In the genomic region with DNA sequence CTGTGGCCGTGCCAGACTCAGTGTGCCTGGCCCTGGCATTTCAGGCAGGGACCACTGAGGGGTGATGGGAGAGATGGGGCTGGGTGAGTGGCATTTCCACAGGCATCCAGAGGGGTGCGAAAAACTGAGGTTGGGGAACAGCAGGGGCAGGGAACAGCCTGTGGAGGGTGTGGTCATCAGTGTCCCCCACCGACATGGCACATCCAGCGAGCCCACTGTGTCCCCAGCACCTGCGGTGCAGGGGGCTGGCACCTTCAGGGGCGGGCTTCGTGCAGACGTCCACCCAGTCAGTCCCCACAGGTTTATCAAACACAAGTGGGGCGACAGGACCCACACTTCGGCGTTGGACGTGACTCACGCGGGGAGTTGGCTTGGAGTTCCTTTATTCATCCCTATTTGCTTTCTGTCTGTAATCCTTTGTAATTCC, we compare ENCODE assay signal across 21 cellular contexts.
"Had no signal": no experiment of that assay in that cellular context is flagged by ENCODE, and none has a peak within 500 bp of the region (broad histone marks: within the 10 kb centered on the region; RNA-seq: fewer than 3 reads in every experiment).

No MANE protein-coding gene starts in this region.

- H3K4me1 ChIP-seq: pancreas, uterus had no signal

- H3K9me3 ChIP-seq: gastroesophageal sphincter, heart left ventricle, pancreas, thyroid gland, uterus had no signal

- H3K27me3 ChIP-seq: gastroesophageal sphincter, heart left ventricle, pancreas, thyroid gland, uterus had no signal

- H3K4me3 ChIP-seq: gastroesophageal sphincter, heart left ventricle, pancreas, thyroid gland, uterus had no signal

- H3K4me1 Mint-ChIP-seq: activated naive CD4-positive, alpha-beta T cell treated with anti-CD3 and anti-CD28 coated beads, Interleukin-2, amount 10 ng/mL, durations not matched to agents 7 days and 5 days had no signal

- H3K27me3 Mint-ChIP-seq: activated naive CD4-positive, alpha-beta T cell treated with anti-CD3 and anti-CD28 coated beads, Interleukin-2, amount 10 ng/mL, durations not matched to agents 7 days and 5 days; activated naive CD8-positive, alpha-beta T cell treated with anti-CD3 and anti-CD28 coated beads, Interleukin-2, amount 50 U/mL, for 24 hours; brain; naive thymus-derived CD8-positive, alpha-beta T cell had no signal

- FAIRE-seq: colon, endometrium, pancreas had no signal

- H3K36me3 ChIP-seq: gastroesophageal sphincter, pancreas, thyroid gland, uterus had no signal

- H3K36me3 Mint-ChIP-seq: activated naive CD4-positive, alpha-beta T cell treated with anti-CD3 and anti-CD28 coated beads, Interleukin-2, amount 10 ng/mL, durations not matched to agents 7 days and 5 days had no signal

- H3K4me3 Mint-ChIP-seq: activated naive CD4-positive, alpha-beta T cell treated with anti-CD3 and anti-CD28 coated beads, Interleukin-2, amount 10 ng/mL, durations not matched to agents 7 days and 5 days; activated naive CD8-positive, alpha-beta T cell treated with anti-CD3 and anti-CD28 coated beads, Interleukin-2, amount 50 U/mL, for 24 hours; activated T-cell treated with anti-CD3 and anti-CD28 coated beads, Interleukin-2, amount 50 U/mL, for 4 hours; brain; naive thymus-derived CD8-positive, alpha-beta T cell had no signal

- DNase-seq: activated CD4-positive, alpha-beta T cell treated with anti-CD3 and anti-CD28 coated beads, Interleukin-2, amount 50 U/mL, for 1 hour; activated CD4-positive, CD25-positive, alpha-beta regulatory T cell treated with anti-CD3 and anti-CD28 coated beads, Interleukin-2, amount 50 U/mL, for 72 hours; activated CD8-positive, alpha-beta memory T cell treated with anti-CD3 and anti-CD28 coated beads, Interleukin-2, amount 50 U/mL, for 4 hours; activated effector memory CD4-positive, alpha-beta T cell treated with Interleukin-2 at 50 U/mL for 16 hours; activated naive CD4-positive, alpha-beta T cell treated with anti-CD3 and anti-CD28 coated beads, Interleukin-2, amount 10 ng/mL, durations not matched to agents 7 days and 5 days; activated naive CD8-positive, alpha-beta T cell treated with anti-CD3 and anti-CD28 coated beads, Interleukin-2, amount 50 U/mL, for 24 hours; activated T-cell treated with anti-CD3 and anti-CD28 coated beads, Interleukin-2, amount 50 U/mL, for 4 hours; anterior cingulate cortex; heart left ventricle; mesendoderm; naive thymus-derived CD8-positive, alpha-beta T cell; pancreas; stimulated activated naive CD4-positive, alpha-beta T cell; T-helper 1 cell; T1000; thyroid gland had no signal

- H3K27ac Mint-ChIP-seq: activated naive CD4-positive, alpha-beta T cell treated with anti-CD3 and anti-CD28 coated beads, Interleukin-2, amount 10 ng/mL, durations not matched to agents 7 days and 5 days; activated naive CD8-positive, alpha-beta T cell treated with anti-CD3 and anti-CD28 coated beads, Interleukin-2, amount 50 U/mL, for 24 hours had no signal

- H3K9me3 Mint-ChIP-seq: activated naive CD4-positive, alpha-beta T cell treated with anti-CD3 and anti-CD28 coated beads, Interleukin-2, amount 10 ng/mL, durations not matched to agents 7 days and 5 days; activated naive CD8-positive, alpha-beta T cell treated with anti-CD3 and anti-CD28 coated beads, Interleukin-2, amount 50 U/mL, for 24 hours; activated T-cell treated with anti-CD3 and anti-CD28 coated beads, Interleukin-2, amount 50 U/mL, for 4 hours had no signal

- H3K27ac ChIP-seq: gastroesophageal sphincter, heart left ventricle, pancreas, thyroid gland, uterus had no signal
